9 cellular contexts compared by ENCODE assay signal in genomic region chr1:178607718-178608408, GRCh38.
A peak's percentile ranks its signal among the peaks of the same experiment; 100 is the strongest.
DNase-seq lines count a peak whose midpoint lies in the region; ATAC-seq and TF ChIP-seq lines count a peak whose summit lies in the region.
"Had no signal": no experiment of that assay in that cellular context is flagged by ENCODE, and none has a peak within 500 bp of the region (broad histone marks: within the 10 kb centered on the region; RNA-seq: fewer than 3 reads in every experiment).

No MANE protein-coding gene starts in this region.

- H3K79me2 ChIP-seq in mammary epithelial cell (ENCODE audit: insufficient read depth, low read length) = no peaks in the 10 kb centered on the region

- H3K27ac ChIP-seq in CD4-positive, CD25-positive, alpha-beta regulatory T cell (ENCODE audit: insufficient read depth, low read length, poor library complexity, severe bottlenecking) = no peak overlapping the region
- H3K27ac ChIP-seq in mammary epithelial cell (ENCODE audit: insufficient read depth, low read depth, low read length) (peak overlapping the region; percentile 85), heart left ventricle (peak overlapping the region in 1 of 12 donors; percentile 43)
- no peak overlapping the region for H3K27ac ChIP-seq in effector memory CD4-positive, alpha-beta T cell (ENCODE audit: insufficient read depth, low read length, poor library complexity, severe bottlenecking)
- H3K27ac ChIP-seq: SK-N-MC had no signal

- H3K4me3 Mint-ChIP-seq in CD4-positive, CD25-positive, alpha-beta regulatory T cell = peak overlapping the region in 1 of 4 donors; percentile 39

- H3K27me3 ChIP-seq in CD4-positive, CD25-positive, alpha-beta regulatory T cell (ENCODE audit: control insufficient read depth, insufficient read depth, low read length) = peaks cover 2% of the 10 kb centered on the region
- no peaks in the 10 kb centered on the region for H3K27me3 ChIP-seq in mammary epithelial cell (ENCODE audit: insufficient read depth, low read length)
- no peaks in the 10 kb centered on the region for H3K27me3 ChIP-seq in heart left ventricle
- no peaks in the 10 kb centered on the region for H3K27me3 ChIP-seq in effector memory CD4-positive, alpha-beta T cell (replicated peaks; ENCODE audit: control insufficient read depth, insufficient read depth, low read length, poor library complexity, severe bottlenecking)

- in situ Hi-C loops in mammary epithelial cell (cut with MboI; ENCODE audit: low sequenced_read_pairs in 2 of 2) = no loop called here

- no peaks in the 10 kb centered on the region for H3K27me3 Mint-ChIP-seq in CD4-positive, CD25-positive, alpha-beta regulatory T cell

- no peaks in the 10 kb centered on the region for H3K9me3 ChIP-seq in CD4-positive, CD25-positive, alpha-beta regulatory T cell (ENCODE audit: control insufficient read depth in 2 of 2, low read length in 2 of 2)
- H3K9me3 ChIP-seq in mammary epithelial cell (replicated peaks; ENCODE audit: insufficient read depth, low read length) = no peaks in the 10 kb centered on the region
- H3K9me3 ChIP-seq in heart left ventricle = no peaks in the 10 kb centered on the region
- H3K9me3 ChIP-seq in effector memory CD4-positive, alpha-beta T cell (ENCODE audit: control insufficient read depth, low read length) = no peaks in the 10 kb centered on the region

- TF ChIP-seq CTCF in mammary epithelial cell (conservative IDR thresholded peaks at IDR 0.05 in 1 of 2, IDR thresholded peaks at IDR 0.05 in 1 of 2; ENCODE audit: extremely low read depth in 1 of 2, insufficient read depth in 1 of 2, low read depth in 1 of 2, low read length in 2 of 2) (no peak), heart left ventricle (IDR thresholded peaks at IDR 0.05) (no peak)

- H3K9ac ChIP-seq in mammary epithelial cell (ENCODE audit: insufficient read depth, low read length) = no peak overlapping the region

- H3K4me2 ChIP-seq in mammary epithelial cell (ENCODE audit: insufficient read depth, low read depth, low read length) = peak overlapping the region; percentile 55

- H3K4me1 Mint-ChIP-seq in CD4-positive, CD25-positive, alpha-beta regulatory T cell = peaks cover 0 to 2% (median 0%) of the 10 kb centered on the region in 4 donors

- no peak for TF ChIP-seq POLR2A in heart left ventricle (IDR thresholded peaks at IDR 0.05)

- H3K36me3 ChIP-seq in CD4-positive, CD25-positive, alpha-beta regulatory T cell (ENCODE audit: control insufficient read depth, insufficient read depth, low read length) = no peaks in the 10 kb centered on the region
- H3K36me3 ChIP-seq in mammary epithelial cell (ENCODE audit: insufficient read depth, low read length) (no peaks in the 10 kb centered on the region), heart left ventricle (no peaks in the 10 kb centered on the region)
- no peaks in the 10 kb centered on the region for H3K36me3 ChIP-seq in effector memory CD4-positive, alpha-beta T cell (ENCODE audit: control insufficient read depth, insufficient read depth, low read length)

- no TSS peak for BruUV-seq in mammary epithelial cell (replicated peaks; lab: Mats Ljungman, UMichigan)

- no peaks in the 10 kb centered on the region for H4K20me1 ChIP-seq in mammary epithelial cell (ENCODE audit: insufficient read depth, low read length)

- CTCF ChIA-PET in mammary epithelial cell (lab: Charles Lee; ENCODE audit: low non-redundant PET) = no interaction called here

- intact Hi-C loops in mammary epithelial cell (cut with micrococcal nuclease) (loop anchor here (2.0 kb wide), 1 partner anchor 117 kb away; the partner anchor contains the start of gene RALGPS2), heart left ventricle (cut with DNase I) (no loop called here)

- H2AFZ ChIP-seq in mammary epithelial cell (ENCODE audit: low read depth, low read length) = no peak overlapping the region

- DNase-seq in CD4-positive, CD25-positive, alpha-beta regulatory T cell = no peak
- DNase-seq in mammary epithelial cell (no peak), heart left ventricle (no peak), NCI-H748 treated with DMSO at 0.1 percent for 48 hours (lab: John Stamatoyannopoulos, UW) (no peak), HT-29 (ENCODE audit: low spot score) (no peak)
- no peak for DNase-seq in effector memory CD4-positive, alpha-beta T cell

- H3K4me3 ChIP-seq in CD4-positive, CD25-positive, alpha-beta regulatory T cell (ENCODE audit: low read depth, low read length) = no peak overlapping the region
- H3K4me3 ChIP-seq in mammary epithelial cell (replicated peaks in 1 of 3; ENCODE audit: insufficient read depth in 1 of 3, low read depth in 2 of 3, low read length in 3 of 3) (no peak overlapping the region), heart left ventricle (no peak overlapping the region)
- no peak overlapping the region for H3K4me3 ChIP-seq in effector memory CD4-positive, alpha-beta T cell (ENCODE audit: insufficient read depth, low read depth, low read length, poor library complexity, severe bottlenecking)
- H3K4me3 ChIP-seq: SK-N-MC had no signal

- H3K4me1 ChIP-seq in CD4-positive, CD25-positive, alpha-beta regulatory T cell (ENCODE audit: control insufficient read depth, insufficient read depth, low read length, poor library complexity, severe bottlenecking) = no peaks in the 10 kb centered on the region
- H3K4me1 ChIP-seq in mammary epithelial cell (ENCODE audit: insufficient read depth, low read length) (peaks cover 46% of the 10 kb centered on the region), heart left ventricle (peaks cover 0 to 9% (median 0%) of the 10 kb centered on the region in 12 donors)
- no peaks in the 10 kb centered on the region for H3K4me1 ChIP-seq in effector memory CD4-positive, alpha-beta T cell (ENCODE audit: control insufficient read depth, insufficient read depth, low read length, poor library complexity, severe bottlenecking)

- no peaks in the 10 kb centered on the region for H3K36me3 Mint-ChIP-seq in CD4-positive, CD25-positive, alpha-beta regulatory T cell

- 86% methylated on average over 6 of the region's 6 CpGs for WGBS in mammary epithelial cell (ENCODE audit: low coverage, missing lambda C conversion rate)
- WGBS in heart left ventricle, 4 donors = 86 to 89% (median 87%) methylated on average over 6 of the region's 6 CpGs

- dilution Hi-C loops in mammary epithelial cell (cut with HindIII; ENCODE audit: low sequenced_read_pairs) = no loop called here

- peaks cover 0 to 3% (median 0%) of the 10 kb centered on the region in 7 donors for H3K9me3 Mint-ChIP-seq in CD4-positive, CD25-positive, alpha-beta regulatory T cell

- peak overlapping the region in 1 of 3 donors; percentile 27 for H3K27ac Mint-ChIP-seq in CD4-positive, CD25-positive, alpha-beta regulatory T cell

- ATAC-seq in CD4-positive, CD25-positive, alpha-beta regulatory T cell (ENCODE audit: low read depth in 2 of 2) = peak; percentile 26 to 29
- ATAC-seq in GM19468 (IDR thresholded peaks at IDR 0.05; ENCODE audit: extremely low read depth, unreplicated experiment) (peak; percentile 26), HG03439 (IDR thresholded peaks at IDR 0.05; ENCODE audit: unreplicated experiment) (peak; percentile 55), heart left ventricle (no peak)

Comparison
In these comparisons a context has a peak if more than half of its experiments do, and no peak if none do; other contexts are left out.
1. ATAC-seq: peak in CD4-positive, CD25-positive, alpha-beta regulatory T cell (2 of 2), GM19468 (single experiment) and HG03439 (single experiment); none in heart left ventricle (0 of 4).